ENCODE assay signal across 1 cellular context in genomic region chr16:18804540-18804939, GRCh38.
TF ChIP-seq lines count a peak whose summit lies in the region.

No MANE protein-coding gene starts in this region.

TF ChIP-seq in K562, 482 proteins besides CTCF, POLR2A, EP300 and RAD21:
- TF ChIP-seq SMARCA4 (IDR thresholded peaks at IDR 0.05) = 0 out of 2 replicates have a peak, but pooled peaks have one; percentile 3
- peak; percentile 32; the same call in 1 of the 2 replicates for TF ChIP-seq HMBOX1 (IDR thresholded peaks at IDR 0.05)
- TF ChIP-seq SREBF2 (CRISPR knock-in tag; IDR thresholded peaks at IDR 0.05) = no peak
- TF ChIP-seq CHCHD3 (CRISPR knock-in tag; IDR thresholded peaks at IDR 0.05) = no peak
- 0 out of 4 replicates have a peak, but pooled peaks of 1 of the 2 experiments have one; percentile 7 for TF ChIP-seq NRF1 (conservative IDR thresholded peaks at IDR 0.05 in 1 of 2, IDR thresholded peaks at IDR 0.05 in 1 of 2)
- TF ChIP-seq ZFX (CRISPR knock-in tag; IDR thresholded peaks at IDR 0.05) = 0 out of 2 replicates have a peak, but pooled peaks have one; percentile 23
- 0 out of 2 replicates have a peak, but pooled peaks have one; percentile 32 for TF ChIP-seq ADNP (tag; IDR thresholded peaks at IDR 0.05)
TF ChIP-seq in K562: peak in this region for 5.
